Comparison of ENCODE assay signal across 19 cellular contexts in the genomic region with DNA sequence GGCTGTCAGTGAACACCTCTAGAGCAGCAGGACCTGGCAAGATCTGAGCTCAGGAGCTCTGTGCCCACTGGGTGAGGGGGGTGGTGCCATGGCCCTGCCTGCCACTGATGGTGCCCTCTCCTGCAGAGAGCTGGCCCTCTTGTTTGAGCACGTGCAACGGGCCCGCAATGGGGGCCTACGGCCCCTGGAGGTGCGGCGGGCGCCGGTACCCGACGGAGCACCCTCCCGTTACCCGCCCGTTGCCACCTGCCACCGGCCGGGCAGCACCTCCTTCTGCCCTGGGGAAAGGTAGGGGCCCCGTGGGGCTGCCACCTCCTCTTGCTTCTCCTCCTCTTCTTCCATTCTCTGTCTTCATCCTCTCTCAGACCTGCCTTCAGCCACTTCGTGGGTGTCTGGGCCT. TPM values are rescaled to one million over a fixed set of nuclear protein-coding genes. Genes with fewer than 3 reads are reported as not detected.
DNase-seq lines count a peak whose midpoint lies in the region; ATAC-seq and TF ChIP-seq lines count a peak whose summit lies in the region.
"Had no signal": no experiment of that assay in that cellular context is flagged by ENCODE, and none has a peak within 500 bp of the region (broad histone marks: within the 10 kb centered on the region; RNA-seq: fewer than 3 reads in every experiment).

No MANE protein-coding gene starts in this region.

- H3K9me3 ChIP-seq in muscle layer of colon (ENCODE audit: low read length) (no peaks in the 10 kb centered on the region), aorta (ENCODE audit: control insufficient read depth, low read length) (no peaks in the 10 kb centered on the region)
- H3K9me3 ChIP-seq: MG63, Peyer's patch had no signal

- TF ChIP-seq CTCF in coronary artery (IDR thresholded peaks at IDR 0.05): no peak

- ATAC-seq in stimulated activated naive CD8-positive, alpha-beta T cell treated with anti-CD3 and anti-CD28 coated beads, Interleukin-15, amount 100 ng/mL, for 72 hours: peak; percentile 13
- no peak for ATAC-seq in stimulated activated naive CD8-positive, alpha-beta T cell treated with anti-CD3 and anti-CD28 coated beads, Interleukin-15, Interleukin-2, amounts not matched to agents 100 U/mL and 50 U/mL, for 24 hours
- ATAC-seq in aorta (ENCODE audit: low FRiP score): no peak
- ATAC-seq: CD8-positive, alpha-beta T cell had no signal

- H3K4me1 ChIP-seq in muscle layer of colon (ENCODE audit: insufficient read depth, low read length) (peaks cover 24% of the 10 kb centered on the region), aorta (ENCODE audit: control insufficient read depth in 1 of 2, insufficient read depth in 2 of 2, low read length in 2 of 2) (no peaks in the 10 kb centered on the region)
- H3K4me1 ChIP-seq: Peyer's patch had no signal

- no peaks in the 10 kb centered on the region for H3K27me3 ChIP-seq in muscle layer of colon (ENCODE audit: control insufficient read depth in 1 of 2, insufficient read depth in 2 of 2, low read length in 2 of 2)
- H3K27me3 ChIP-seq in aorta (ENCODE audit: control insufficient read depth in 1 of 2, insufficient read depth in 2 of 2, low read length in 1 of 2): no peaks in the 10 kb centered on the region
- H3K27me3 ChIP-seq: MG63, Peyer's patch had no signal

- peaks cover 33% of the 10 kb centered on the region for H3K4me1 Mint-ChIP-seq in stimulated activated naive CD8-positive, alpha-beta T cell treated with anti-CD3 and anti-CD28 coated beads, Interleukin-15, amount 100 ng/mL, for 72 hours

- 76 to 83% methylated on average over 8 to 17 of the region's 17 CpGs for WGBS in aorta, 2 donors

- DNase-seq in stimulated activated naive CD8-positive, alpha-beta T cell treated with anti-CD3 and anti-CD28 coated beads, Interleukin-15, amount 100 ng/mL, for 72 hours: no peak
- no peak for DNase-seq in stimulated activated naive CD8-positive, alpha-beta T cell treated with anti-CD3 and anti-CD28 coated beads, Interleukin-15, Interleukin-2, amounts not matched to agents 100 U/mL and 50 U/mL, for 24 hours
- DNase-seq in coronary artery (ENCODE audit: low spot score) (no peak), aorta (no peak), HCEC 1CT (no peak), KG1 (lab: John Stamatoyannopoulos, UW) (no peak)
- no peak for DNase-seq in activated T-cell treated with anti-CD3 and anti-CD28 coated beads, Interleukin-2, amount 50 U/mL, for 48 hours
- DNase-seq: AML-193; CD8-positive, alpha-beta T cell; GF-D8; MG63; NCI-H1105 treated with DMSO at 0.1 percent for 48 hours; NCI-H187; NCI-H510A; NCI-H82; Peyer's patch; SHP77 had no signal

- no peaks in the 10 kb centered on the region for H3K27me3 Mint-ChIP-seq in stimulated activated naive CD8-positive, alpha-beta T cell treated with anti-CD3 and anti-CD28 coated beads, Interleukin-15, amount 100 ng/mL, for 72 hours

- no peak overlapping the region for H3K9ac ChIP-seq in muscle layer of colon (ENCODE audit: low read length)

- no peaks in the 10 kb centered on the region for H3K9me3 Mint-ChIP-seq in stimulated activated naive CD8-positive, alpha-beta T cell treated with anti-CD3 and anti-CD28 coated beads, Interleukin-15, amount 100 ng/mL, for 72 hours
- H3K9me3 Mint-ChIP-seq: CD8-positive, alpha-beta T cell had no signal

- H3K4me3 Mint-ChIP-seq in stimulated activated naive CD8-positive, alpha-beta T cell treated with anti-CD3 and anti-CD28 coated beads, Interleukin-15, amount 100 ng/mL, for 72 hours: no peak overlapping the region
- H3K4me3 Mint-ChIP-seq: CD8-positive, alpha-beta T cell had no signal

- H3K4me3 ChIP-seq in coronary artery (no peak overlapping the region), muscle layer of colon (ENCODE audit: low read depth in 1 of 2, low read length in 2 of 2) (no peak overlapping the region), aorta (ENCODE audit: low read length in 2 of 2) (no peak overlapping the region)
- H3K4me3 ChIP-seq: MG63, Peyer's patch had no signal

- H3K27ac ChIP-seq in coronary artery (peak overlapping the region; percentile 25 to 70), muscle layer of colon (ENCODE audit: low read depth, low read length) (peak overlapping the region; percentile 52), aorta (ENCODE audit: low read depth in 1 of 2, low read length in 2 of 2) (peak overlapping the region; percentile 63 to 73)
- H3K27ac ChIP-seq: HL-60, Peyer's patch had no signal

- peaks cover 18% of the 10 kb centered on the region for H3K36me3 ChIP-seq in muscle layer of colon (ENCODE audit: insufficient read depth, low read length)
- no peaks in the 10 kb centered on the region for H3K36me3 ChIP-seq in aorta (ENCODE audit: control insufficient read depth in 1 of 2, insufficient read depth in 2 of 2, low read length in 1 of 2)
- H3K36me3 ChIP-seq: MG63, Peyer's patch had no signal

- peak overlapping the region; percentile 60 to 81 for H3K27ac Mint-ChIP-seq in stimulated activated naive CD8-positive, alpha-beta T cell treated with anti-CD3 and anti-CD28 coated beads, Interleukin-15, amount 100 ng/mL, for 72 hours
- H3K27ac Mint-ChIP-seq: CD8-positive, alpha-beta T cell had no signal

- intact Hi-C loops in aorta (cut with DNase I): loop anchor here in 1 of 2 donors (5.0 kb wide), 1 partner anchor 42 kb away; the partner anchor contains the start of gene KCNQ4

RNA-seq across cellular contexts. Expression of gene CITED4, which starts 38.2 kb away (rescaled TPM):
- total RNA-seq in aorta: 10 to 100 TPM; 13.2 to 19.0 TPM
- 10 to 100 TPM in 1 of 2 donors, 1 to 10 TPM in 1; 4.0 to 13.5 TPM for polyA plus RNA-seq in aorta

RNA-seq across cellular contexts. Expression of gene KCNQ4, which starts 40.4 kb away (rescaled TPM):
- total RNA-seq in aorta: 1 to 10 TPM; 7.2 to 8.7 TPM
- 10 to 100 TPM in 1 of 2 donors, under 1 TPM in 1; 0.88 to 10.0 TPM for polyA plus RNA-seq in aorta
